In the genomic region with DNA sequence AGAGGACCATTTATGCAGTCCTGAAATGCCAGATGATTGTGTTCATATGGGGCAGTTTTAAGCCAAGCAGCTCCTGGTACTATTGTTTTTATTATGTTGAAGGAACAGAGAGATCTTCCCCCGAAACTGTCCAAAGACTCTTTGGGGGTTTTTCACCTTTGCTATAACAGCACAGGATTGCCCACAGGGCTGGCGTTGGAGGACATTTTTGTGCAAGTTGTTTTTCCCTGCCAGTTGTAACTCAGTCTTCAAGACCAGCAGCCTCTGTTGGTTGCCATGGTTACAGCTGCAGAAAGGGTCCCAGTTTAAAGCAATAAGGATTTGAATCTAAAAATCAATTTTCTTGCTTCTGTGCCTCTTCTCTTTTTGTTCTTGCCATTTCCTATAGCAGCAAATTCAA, we compare ENCODE assay signal across 1 cellular context.
TF ChIP-seq lines count a peak whose summit lies in the region.

No MANE protein-coding gene starts in this region.

TF ChIP-seq in SK-N-SH, 30 proteins besides CTCF, POLR2A, EP300 and RAD21 (continued from another document):
- TF ChIP-seq, protein P1, sequence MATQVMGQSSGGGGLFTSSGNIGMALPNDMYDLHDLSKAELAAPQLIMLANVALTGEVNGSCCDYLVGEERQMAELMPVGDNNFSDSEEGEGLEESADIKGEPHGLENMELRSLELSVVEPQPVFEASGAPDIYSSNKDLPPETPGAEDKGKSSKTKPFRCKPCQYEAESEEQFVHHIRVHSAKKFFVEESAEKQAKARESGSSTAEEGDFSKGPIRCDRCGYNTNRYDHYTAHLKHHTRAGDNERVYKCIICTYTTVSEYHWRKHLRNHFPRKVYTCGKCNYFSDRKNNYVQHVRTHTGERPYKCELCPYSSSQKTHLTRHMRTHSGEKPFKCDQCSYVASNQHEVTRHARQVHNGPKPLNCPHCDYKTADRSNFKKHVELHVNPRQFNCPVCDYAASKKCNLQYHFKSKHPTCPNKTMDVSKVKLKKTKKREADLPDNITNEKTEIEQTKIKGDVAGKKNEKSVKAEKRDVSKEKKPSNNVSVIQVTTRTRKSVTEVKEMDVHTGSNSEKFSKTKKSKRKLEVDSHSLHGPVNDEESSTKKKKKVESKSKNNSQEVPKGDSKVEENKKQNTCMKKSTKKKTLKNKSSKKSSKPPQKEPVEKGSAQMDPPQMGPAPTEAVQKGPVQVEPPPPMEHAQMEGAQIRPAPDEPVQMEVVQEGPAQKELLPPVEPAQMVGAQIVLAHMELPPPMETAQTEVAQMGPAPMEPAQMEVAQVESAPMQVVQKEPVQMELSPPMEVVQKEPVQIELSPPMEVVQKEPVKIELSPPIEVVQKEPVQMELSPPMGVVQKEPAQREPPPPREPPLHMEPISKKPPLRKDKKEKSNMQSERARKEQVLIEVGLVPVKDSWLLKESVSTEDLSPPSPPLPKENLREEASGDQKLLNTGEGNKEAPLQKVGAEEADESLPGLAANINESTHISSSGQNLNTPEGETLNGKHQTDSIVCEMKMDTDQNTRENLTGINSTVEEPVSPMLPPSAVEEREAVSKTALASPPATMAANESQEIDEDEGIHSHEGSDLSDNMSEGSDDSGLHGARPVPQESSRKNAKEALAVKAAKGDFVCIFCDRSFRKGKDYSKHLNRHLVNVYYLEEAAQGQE (IDR thresholded peaks at IDR 0.05; ENCODE audit: low read depth, low read length), result no peak
- TF ChIP-seq GATA2 (CRISPR knock-in tag; IDR thresholded peaks at IDR 0.05) (no peak), JUND (IDR thresholded peaks at IDR 0.05) (no peak), POLR2AphosphoS5 (IDR thresholded peaks at IDR 0.05; ENCODE audit: low read depth, low read length) (no peak), MEF2A (IDR thresholded peaks at IDR 0.05; ENCODE audit: borderline replicate concordance, low read depth) (no peak), TCF12 (IDR thresholded peaks at IDR 0.05) (no peak), NRF1 (IDR thresholded peaks at IDR 0.05; ENCODE audit: low read depth, low read length) (no peak), CHD2 (IDR thresholded peaks at IDR 0.05; ENCODE audit: low read length, partially characterized antibody) (no peak), FOSL2 (IDR thresholded peaks at IDR 0.05; ENCODE audit: borderline replicate concordance, low read depth) (no peak), FOXM1 (IDR thresholded peaks at IDR 0.05; ENCODE audit: low read depth) (no peak), ELF1 (IDR thresholded peaks at IDR 0.05) (no peak), RXRA (IDR thresholded peaks at IDR 0.05; ENCODE audit: borderline replicate concordance, low read depth) (no peak), EZH2phosphoT487 (IDR thresholded peaks at IDR 0.05; ENCODE audit: borderline replicate concordance, low read depth) (no peak)
- TF ChIP-seq, protein P2, sequence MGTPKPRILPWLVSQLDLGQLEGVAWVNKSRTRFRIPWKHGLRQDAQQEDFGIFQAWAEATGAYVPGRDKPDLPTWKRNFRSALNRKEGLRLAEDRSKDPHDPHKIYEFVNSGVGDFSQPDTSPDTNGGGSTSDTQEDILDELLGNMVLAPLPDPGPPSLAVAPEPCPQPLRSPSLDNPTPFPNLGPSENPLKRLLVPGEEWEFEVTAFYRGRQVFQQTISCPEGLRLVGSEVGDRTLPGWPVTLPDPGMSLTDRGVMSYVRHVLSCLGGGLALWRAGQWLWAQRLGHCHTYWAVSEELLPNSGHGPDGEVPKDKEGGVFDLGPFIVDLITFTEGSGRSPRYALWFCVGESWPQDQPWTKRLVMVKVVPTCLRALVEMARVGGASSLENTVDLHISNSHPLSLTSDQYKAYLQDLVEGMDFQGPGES (IDR thresholded peaks at IDR 0.05; ENCODE audit: low read depth, low read length), result no peak
- TF ChIP-seq, protein P3, sequence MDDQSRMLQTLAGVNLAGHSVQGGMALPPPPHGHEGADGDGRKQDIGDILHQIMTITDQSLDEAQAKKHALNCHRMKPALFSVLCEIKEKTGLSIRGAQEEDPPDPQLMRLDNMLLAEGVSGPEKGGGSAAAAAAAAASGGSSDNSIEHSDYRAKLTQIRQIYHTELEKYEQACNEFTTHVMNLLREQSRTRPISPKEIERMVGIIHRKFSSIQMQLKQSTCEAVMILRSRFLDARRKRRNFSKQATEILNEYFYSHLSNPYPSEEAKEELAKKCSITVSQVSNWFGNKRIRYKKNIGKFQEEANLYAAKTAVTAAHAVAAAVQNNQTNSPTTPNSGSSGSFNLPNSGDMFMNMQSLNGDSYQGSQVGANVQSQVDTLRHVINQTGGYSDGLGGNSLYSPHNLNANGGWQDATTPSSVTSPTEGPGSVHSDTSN (IDR thresholded peaks at IDR 0.05), result no peak
